20 cellular contexts compared by ENCODE assay signal in the genomic region with DNA sequence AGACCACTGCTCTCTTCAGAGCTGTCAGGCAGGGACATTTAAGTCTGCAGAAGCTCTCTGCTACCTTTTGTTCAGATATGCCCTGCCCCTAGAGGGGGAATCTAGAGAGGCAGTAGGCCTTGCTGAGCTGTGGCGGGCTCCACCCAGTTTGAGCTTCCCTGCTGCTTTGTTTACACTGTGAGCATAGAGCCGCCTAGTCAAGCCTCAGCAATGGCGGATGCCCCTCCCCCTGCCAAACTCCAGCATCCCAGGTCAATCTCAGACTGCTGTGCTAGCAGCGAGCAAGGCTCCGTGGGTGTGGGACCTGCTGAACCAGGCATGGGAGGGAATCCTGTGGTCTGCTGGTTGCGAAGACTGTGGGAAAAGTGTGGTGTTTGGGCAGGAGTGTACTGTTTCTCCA. TPM values are rescaled to one million over a fixed set of nuclear protein-coding genes. Genes with fewer than 3 reads are reported as not detected.
DNase-seq lines count a peak whose midpoint lies in the region; ATAC-seq, FAIRE-seq and TF ChIP-seq lines count a peak whose summit lies in the region.
"Had no signal": no experiment of that assay in that cellular context is flagged by ENCODE, and none has a peak within 500 bp of the region (broad histone marks: within the 10 kb centered on the region; RNA-seq: fewer than 3 reads in every experiment).

No MANE protein-coding gene starts in this region.

- peak overlapping the region; percentile 91 for H2BK12ac ChIP-seq in H1 (ENCODE audit: low read depth, low read length)

- H3K4me3 ChIP-seq in HUES64 (ENCODE audit: low read length) (peak overlapping the region; percentile 28; the same call in 1 of the 2 replicates), H1 (ENCODE audit: extremely low read depth in 1 of 4, insufficient read depth in 2 of 4, low read depth in 3 of 4, low read length in 4 of 4) (peak overlapping the region in 1 of 4 experiments; percentile 22; a peak in 1 of 8 replicates)
- H3K4me3 ChIP-seq: dorsolateral prefrontal cortex, upper lobe of left lung had no signal

- ATAC-seq in HG03139 (IDR thresholded peaks at IDR 0.05; ENCODE audit: unreplicated experiment) = no peak
- ATAC-seq: esophagus mucosa had no signal

- H2AK5ac ChIP-seq in H1 (ENCODE audit: low read depth, low read length) = no peak overlapping the region

- peak; percentile 55 for FAIRE-seq in H1 (lab: Jason Lieb, UNC)
- FAIRE-seq: keratinocyte had no signal

- peaks cover 27% of the 10 kb centered on the region for H3K4me1 ChIP-seq in HUES64 (ENCODE audit: insufficient read depth, low read length)
- peaks cover 3 to 18% (median 8%) of the 10 kb centered on the region in 4 experiments for H3K4me1 ChIP-seq in H1 (replicated peaks in 1 of 4; ENCODE audit: control insufficient read depth in 3 of 4, insufficient read depth in 4 of 4, low read length in 3 of 4)
- H3K4me1 ChIP-seq: upper lobe of left lung had no signal

- no peak overlapping the region for H2BK120ac ChIP-seq in H1 (replicated peaks; ENCODE audit: low read depth, low read length)

- H3K27me3 ChIP-seq in HUES64 (ENCODE audit: insufficient read depth, low read length) (no peaks in the 10 kb centered on the region), H1 (replicated peaks in 1 of 4; ENCODE audit: control insufficient read depth in 3 of 4, extremely low read depth in 1 of 4, insufficient read depth in 3 of 4, low read length in 3 of 4) (no peaks in the 10 kb centered on the region)
- H3K27me3 ChIP-seq: upper lobe of left lung had no signal

- peaks cover 1% of the 10 kb centered on the region for H3K23me2 ChIP-seq in H1 (ENCODE audit: low read depth, low read length)

- H3K27ac Mint-ChIP-seq in progenitor cell of endocrine pancreas = no peak overlapping the region
- H3K27ac Mint-ChIP-seq: activated B cell treated with CpG ODN at 0.5 μM for 24 hours; memory B cell; stimulated activated naive CD8-positive, alpha-beta T cell treated with anti-CD3 and anti-CD28 coated beads, Interleukin-15, Interleukin-2, amounts not matched to agents 100 ng/mL and 50 ng/mL, for 24 hours had no signal

- H2BK20ac ChIP-seq in H1 (ENCODE audit: low read length) = no peak overlapping the region

- H3K36me3 Mint-ChIP-seq in progenitor cell of endocrine pancreas (ENCODE audit: insufficient read depth) = no peaks in the 10 kb centered on the region

- peak; percentile 18 to 33; a peak in 3 of 4 replicates for TF ChIP-seq RAD21 in H1 (IDR thresholded peaks at IDR 0.05 in 1 of 2, conservative IDR thresholded peaks at IDR 0.05 in 1 of 2; ENCODE audit: low read depth in 2 of 2, low read length in 2 of 2)

- H3K4me1 Mint-ChIP-seq in progenitor cell of endocrine pancreas (ENCODE audit: low read depth) = peaks cover 3% of the 10 kb centered on the region
- H3K4me1 Mint-ChIP-seq: activated B cell treated with CpG ODN at 0.5 μM for 24 hours, memory B cell had no signal

- H4K5ac ChIP-seq in H1 (ENCODE audit: insufficient read length, low read depth, low read length) = no peak overlapping the region

- WGBS in HUES64 = 27% methylated on average over 6 of the region's 6 CpGs
- 35% methylated on average over 6 of the region's 6 CpGs; no CpG with 5 or more reads in 1 of the 2 experiments for WGBS in H1 (ENCODE audit: extremely low coverage in 1 of 2, insufficient coverage in 1 of 2, insufficient read length in 1 of 2, insufficient replicate concordance in 2 of 2, low coverage in 1 of 2, low lambda C conversion rate in 2 of 2, missing lambda C conversion rate in 1 of 2), 2 experiments

- no peak overlapping the region for H3K4me3 Mint-ChIP-seq in progenitor cell of endocrine pancreas (ENCODE audit: low read depth)
- H3K4me3 Mint-ChIP-seq: activated B cell treated with CpG ODN at 0.5 μM for 24 hours; memory B cell; stimulated activated naive CD8-positive, alpha-beta T cell treated with anti-CD3 and anti-CD28 coated beads, Interleukin-15, Interleukin-2, amounts not matched to agents 100 ng/mL and 50 ng/mL, for 24 hours had no signal

- no peak for TF ChIP-seq POLR2A in H1 (IDR thresholded peaks at IDR 0.05; ENCODE audit: control extremely low read depth in 1 of 2, low read depth in 2 of 2, low read length in 2 of 2)

- no peaks in the 10 kb centered on the region for H4K20me1 ChIP-seq in H1 (replicated peaks in 1 of 2; ENCODE audit: control insufficient read depth in 1 of 2, insufficient read depth in 2 of 2, low read length in 2 of 2)

- H2AFZ ChIP-seq in H1 (ENCODE audit: low read length) = peak overlapping the region; percentile 95

- CTCF ChIA-PET in H1 (lab: Charles Lee; ENCODE audit: partially characterized antibody) = interaction anchor here (0.6 to 6.4 kb wide), 12 partner anchors 9 to 751 kb away, joined by 3 to 49 read pairs (median 3); no protein-coding TSS in a partner anchor

- no peaks in the 10 kb centered on the region for H3K36me3 ChIP-seq in HUES64 (ENCODE audit: insufficient read depth, low read length)
- no peaks in the 10 kb centered on the region for H3K36me3 ChIP-seq in H1 (ENCODE audit: control insufficient read depth in 2 of 4, insufficient read depth in 4 of 4, low read length in 3 of 4)
- H3K36me3 ChIP-seq: upper lobe of left lung had no signal

- H3K4ac ChIP-seq in H1 (replicated peaks; ENCODE audit: insufficient read length, low read depth, low read length) = no peak overlapping the region

- peak; percentile 15 to 58 (median 17); a peak in 3 of 4 replicates for TF ChIP-seq CTCF in H1 (IDR thresholded peaks at IDR 0.05; ENCODE audit: control extremely low read depth in 1 of 3, insufficient read depth in 1 of 3, low read depth in 1 of 3, low read length in 3 of 3)
- peak; percentile 27 for TF ChIP-seq CTCF in progenitor cell of endocrine pancreas (IDR thresholded peaks at IDR 0.05; ENCODE audit: unreplicated experiment)

- 0 out of 2 replicates have a peak overlapping the region, but pooled peaks have one; percentile 26 for H3K18ac ChIP-seq in H1 (ENCODE audit: extremely low read depth, low read length)

- H3K9me3 Mint-ChIP-seq in progenitor cell of endocrine pancreas (ENCODE audit: low read depth) = peaks cover 6% of the 10 kb centered on the region

- H4K8ac ChIP-seq in H1 (ENCODE audit: extremely low read depth, insufficient read depth, low read length) = no peak overlapping the region

- no peaks in the 10 kb centered on the region for H3K79me2 ChIP-seq in H1 (ENCODE audit: control insufficient read depth in 1 of 2, insufficient read depth in 2 of 2, low read length in 2 of 2)

- peak; percentile 21 for DNase-seq in NCI-H2171 treated with DMSO at 0.1 percent for 48 hours (lab: John Stamatoyannopoulos, UW)
- DNase-seq in NCI-H2171 (lab: John Stamatoyannopoulos, UW) = no peak
- peak; percentile 50 to 67 for DNase-seq in H1 (ENCODE audit: low read depth in 1 of 2, low spot score in 2 of 2)
- peak; percentile 12 for DNase-seq in progenitor cell of endocrine pancreas (ENCODE audit: low spot score, unreplicated experiment)
- no peak for DNase-seq in midbrain (lab: John Stamatoyannopoulos, UW)
- DNase-seq in AG08395 (ENCODE audit: low spot score) = no peak
- DNase-seq: activated B cell treated with CpG ODN at 0.5 μM for 24 hours; DND-41; dorsolateral prefrontal cortex; NCI-H2107; RPMI8226; stimulated activated CD4-positive, alpha-beta T cell treated with anti-CD3 and anti-CD28 coated beads, Interleukin-15, amount 100 ng/mL, for 24 hours; T-helper 1 cell; upper lobe of left lung had no signal

- H3K56ac ChIP-seq in H1 (replicated peaks; ENCODE audit: insufficient read length, low read depth, low read length) = no peak overlapping the region

- H3K23ac ChIP-seq in H1 (ENCODE audit: insufficient read length) = no peak overlapping the region

- POLR2A ChIA-PET in H1 (lab: Charles Lee; ENCODE audit: partially characterized antibody) = interaction anchor here (0.6 to 1.2 kb wide), 3 partner anchors 35 to 196 kb away, joined by 3 to 4 read pairs (median 4); no protein-coding TSS in a partner anchor

- no peaks in the 10 kb centered on the region for H3K79me1 ChIP-seq in H1 (ENCODE audit: low read depth, low read length)

- no peak for TF ChIP-seq EP300 in H1 (IDR thresholded peaks at IDR 0.05; ENCODE audit: borderline replicate concordance in 1 of 2, low read depth in 2 of 2, low read length in 2 of 2)

- peak overlapping the region; percentile 65; the same call in 1 of the 2 replicates for H2BK15ac ChIP-seq in H1 (ENCODE audit: low read length)

- H3K27ac ChIP-seq in HUES64 (ENCODE audit: low read depth, low read length) (no peak overlapping the region), H1 (ENCODE audit: low read depth, low read length) (peak overlapping the region; percentile 58; the same call in 1 of the 2 replicates)
- H3K27ac ChIP-seq: dorsolateral prefrontal cortex, upper lobe of left lung had no signal

- peak overlapping the region; percentile 73 for H2BK5ac ChIP-seq in H1 (ENCODE audit: low read depth, low read length)

- H3K14ac ChIP-seq in H1 (ENCODE audit: insufficient read length) = no peak overlapping the region

- H3K4me2 ChIP-seq in H1 (ENCODE audit: insufficient read depth in 1 of 2, low read depth in 2 of 2, low read length in 2 of 2) = peak overlapping the region; percentile 34 to 52

- H3K9me3 ChIP-seq in HUES64 (ENCODE audit: insufficient read depth, low read depth, low read length) = no peaks in the 10 kb centered on the region
- no peaks in the 10 kb centered on the region for H3K9me3 ChIP-seq in H1 (ENCODE audit: insufficient read depth in 2 of 2, low read depth in 1 of 2, low read length in 1 of 2)
- H3K9me3 ChIP-seq: upper lobe of left lung had no signal

- H4K91ac ChIP-seq in H1 (replicated peaks; ENCODE audit: insufficient read length, low read length) = peak overlapping the region; percentile 65

- H3K27me3 Mint-ChIP-seq in progenitor cell of endocrine pancreas = no peaks in the 10 kb centered on the region

- H3K9ac ChIP-seq in HUES64 (ENCODE audit: low read depth, low read length) = no peak overlapping the region
- no peak overlapping the region for H3K9ac ChIP-seq in H1 (replicated peaks in 1 of 4; ENCODE audit: extremely low read depth in 1 of 4, low read depth in 3 of 4, low read length in 3 of 4)

TF ChIP-seq in H1, 55 proteins besides CTCF, POLR2A, EP300 and RAD21 (continues in another document):
- 0 out of 2 replicates have a peak, but pooled peaks have one; percentile 14 for TF ChIP-seq SP1 (IDR thresholded peaks at IDR 0.05; ENCODE audit: low read depth, low read length)

RNA-seq across cellular contexts. Expression of a gene that starts 59.9 kb away (rescaled TPM):
- polyA plus RNA-seq in HUES64 (2013, experiment 1 of 2) = 4.5 TPM
- 4.9 TPM for polyA plus RNA-seq in HUES64 (2013, experiment 2 of 2)
- 8.0 and 9.1 TPM in 2 replicates for total RNA-seq in H1 (2021; fragmentation: NEBNext Ultra II Directional; extraction: Animal tissue kit (Norgen Biotek cat#: 25700))
- 1.8 and 2.3 TPM in 2 replicates for polyA plus RNA-seq in H1 (2011; rRNA removed)
- 4.4 TPM for polyA plus RNA-seq in H1 (2011; cell fraction: cytosol; rRNA removed)
- 4.1 TPM for polyA plus RNA-seq in H1 (2011; cell fraction: nucleus; rRNA removed)
- polyA plus RNA-seq in H1 (2012, experiment 1 of 2) = 5.8 to 11.9 TPM (median 6.2 TPM) in 4 replicates
- polyA plus RNA-seq in H1 (2012, experiment 2 of 2) = 0.26 TPM
- polyA plus RNA-seq in H1 (2013, experiment 1 of 2) = 6.5 TPM
- polyA plus RNA-seq in H1 (2013, experiment 2 of 2) = 6.6 TPM
- polyA minus RNA-seq in H1 (2011; rRNA and poly(A)+ RNA removed) = 3.7 and 4.7 TPM in 2 replicates
- polyA minus RNA-seq in H1 (2011; cell fraction: cytosol; rRNA and poly(A)+ RNA removed) = 1.9 TPM
- polyA minus RNA-seq in H1 (2011; cell fraction: nucleus; rRNA and poly(A)+ RNA removed) = 16.7 TPM
- total RNA-seq in progenitor cell of endocrine pancreas = 14.5 and 18.1 TPM in 2 replicates

Comparison
In these comparisons a context has a peak if more than half of its experiments do, and no peak if none do; other contexts are left out.
1. DNase-seq: peak in NCI-H2171 treated with DMSO at 0.1 percent for 48 hours (single experiment), H1 (2 of 2) and progenitor cell of endocrine pancreas (single experiment); none in NCI-H2171 (single experiment), midbrain (single experiment) and AG08395 (single experiment).